ENCODE assay signal across 23 cellular contexts in the genomic region with DNA sequence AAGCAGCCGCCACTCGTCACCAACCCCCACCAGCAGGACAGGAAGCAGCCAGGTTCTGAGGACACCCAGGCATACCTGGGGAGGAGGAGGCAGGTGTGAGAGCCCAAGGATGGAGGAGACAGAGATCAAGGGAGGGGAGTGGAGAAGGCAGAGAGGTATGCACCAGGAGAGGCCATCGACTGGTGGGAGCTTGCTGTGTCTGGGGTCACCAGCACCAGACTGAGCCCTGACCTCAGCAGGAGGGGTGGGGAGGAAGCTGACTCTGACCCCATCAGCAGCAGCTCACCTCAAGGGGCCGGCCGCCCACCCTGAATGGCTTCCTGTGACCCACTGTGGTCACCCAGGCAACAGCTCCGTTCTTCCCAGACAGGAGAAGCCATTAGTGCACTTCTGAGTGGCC. TPM values are rescaled to one million over a fixed set of nuclear protein-coding genes. Genes with fewer than 3 reads are reported as not detected.
"Had no signal": no experiment of that assay in that cellular context is flagged by ENCODE, and none has a peak within 500 bp of the region (broad histone marks: within the 10 kb centered on the region; RNA-seq: fewer than 3 reads in every experiment).

No MANE protein-coding gene starts in this region.

- H3K9me3 ChIP-seq: heart right ventricle had no signal

- H3K4me3 ChIP-seq: heart right ventricle had no signal

- H3K9me3 Mint-ChIP-seq: activated CD4-positive, alpha-beta T cell treated with anti-CD3 and anti-CD28 coated beads, Interleukin-2, amount 10 ng/mL, durations not matched to agents 7 days and 5 days; activated CD8-positive, alpha-beta T cell treated with anti-CD3 and anti-CD28 coated beads for 36 hours; activated naive CD4-positive, alpha-beta T cell treated with anti-CD3 and anti-CD28 coated beads, Interleukin-2, amount 10 ng/mL, durations not matched to agents 7 days and 5 days; memory B cell had no signal

- H3K36me3 Mint-ChIP-seq: activated naive CD4-positive, alpha-beta T cell treated with anti-CD3 and anti-CD28 coated beads, Interleukin-2, amount 10 ng/mL, durations not matched to agents 7 days and 5 days; memory B cell had no signal

- H3K4me3 Mint-ChIP-seq: activated CD4-positive, alpha-beta T cell treated with anti-CD3 and anti-CD28 coated beads, Interleukin-2, amount 10 ng/mL, durations not matched to agents 7 days and 5 days; activated CD8-positive, alpha-beta T cell treated with anti-CD3 and anti-CD28 coated beads for 36 hours; activated naive CD4-positive, alpha-beta T cell treated with anti-CD3 and anti-CD28 coated beads, Interleukin-2, amount 10 ng/mL, durations not matched to agents 7 days and 5 days; memory B cell had no signal

- FAIRE-seq: bronchial epithelial cell, TTC549 had no signal

- H3K27ac Mint-ChIP-seq: activated CD4-positive, alpha-beta T cell treated with anti-CD3 and anti-CD28 coated beads, Interleukin-2, amount 10 ng/mL, durations not matched to agents 7 days and 5 days; activated CD8-positive, alpha-beta T cell treated with anti-CD3 and anti-CD28 coated beads for 36 hours; activated naive CD4-positive, alpha-beta T cell treated with anti-CD3 and anti-CD28 coated beads, Interleukin-2, amount 10 ng/mL, durations not matched to agents 7 days and 5 days; memory B cell; progenitor cell of endocrine pancreas had no signal

- ATAC-seq: activated CD8-positive, alpha-beta T cell treated with anti-CD3 and anti-CD28 coated beads for 36 hours; heart right ventricle had no signal

- DNase-seq: activated CD4-positive, alpha-beta T cell treated with anti-CD3 and anti-CD28 coated beads, Interleukin-2, amount 10 ng/mL, durations not matched to agents 7 days and 5 days; activated CD4-positive, CD25-positive, alpha-beta regulatory T cell treated with anti-CD3 and anti-CD28 coated beads, Interleukin-2, amount 50 U/mL, for 72 hours; activated CD8-positive, alpha-beta T cell treated with anti-CD3 and anti-CD28 coated beads for 36 hours; activated naive CD4-positive, alpha-beta T cell treated with anti-CD3 and anti-CD28 coated beads, Interleukin-2, amount 10 ng/mL, durations not matched to agents 7 days and 5 days; activated T-cell treated with anti-CD3 and anti-CD28 coated beads, Interleukin-2, amount 50 U/mL, for 1 hour; amygdala; cerebellar nuclear complex; cortex of kidney; erythroblast; foreskin fibroblast; heart right ventricle; kidney glomerular epithelial cell; retina; stimulated activated CD4-positive, alpha-beta T cell treated with anti-CD3 and anti-CD28 coated beads, Interleukin-4, amount 100 ng/mL, for 1 hour; stimulated activated naive CD4-positive, alpha-beta T cell; T-helper 1 cell; WERI-Rb-1 had no signal

- H3K4me1 Mint-ChIP-seq: activated CD4-positive, alpha-beta T cell treated with anti-CD3 and anti-CD28 coated beads, Interleukin-2, amount 10 ng/mL, durations not matched to agents 7 days and 5 days; activated naive CD4-positive, alpha-beta T cell treated with anti-CD3 and anti-CD28 coated beads, Interleukin-2, amount 10 ng/mL, durations not matched to agents 7 days and 5 days; memory B cell had no signal

- H3K27ac ChIP-seq: heart right ventricle, WERI-Rb-1 had no signal

- H3K36me3 ChIP-seq: WERI-Rb-1 had no signal

RNA-seq across cellular contexts. Expression of gene VIPR2, which starts 7.8 kb away (rescaled TPM):
- total RNA-seq: activated CD4-positive, alpha-beta T cell treated with anti-CD3 and anti-CD28 coated beads, Interleukin-2, amount 10 ng/mL, durations not matched to agents 7 days and 5 days; bronchial epithelial cell; fibroblast of lung; myocyte had no signal
- polyA plus RNA-seq: fibroblast of lung had no signal
